ENCODE assay signal across 11 cellular contexts in the genomic region with DNA sequence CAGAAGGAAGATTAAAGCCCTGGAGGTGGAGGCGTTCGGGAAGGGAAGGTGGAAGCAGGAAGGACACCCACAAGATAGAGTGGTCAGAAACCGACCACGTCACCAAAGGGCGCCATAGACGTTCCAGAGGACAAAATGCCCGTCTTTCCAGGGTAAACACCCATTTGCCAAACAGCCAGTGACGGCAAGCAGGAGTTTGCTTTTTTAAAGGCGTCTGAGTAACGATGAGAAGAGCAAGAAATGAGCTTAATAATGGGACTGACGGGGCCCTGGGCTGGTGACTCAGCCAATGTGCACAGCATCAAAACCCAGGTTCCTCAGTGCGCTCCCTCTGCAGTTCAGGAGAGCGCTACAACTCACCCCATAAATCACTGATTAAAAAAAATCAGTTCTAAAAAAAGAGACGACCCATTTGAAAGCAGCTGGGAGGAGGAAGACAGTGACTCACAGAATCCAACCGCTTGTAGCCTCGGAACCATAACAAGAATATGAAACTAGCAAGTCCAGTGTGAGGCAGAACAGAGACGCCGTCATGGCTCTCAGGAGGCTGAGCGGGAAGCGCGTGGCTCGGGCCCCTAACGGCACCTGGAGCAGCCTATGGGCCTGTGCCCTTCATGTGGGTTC.
DNase-seq lines count a peak whose midpoint lies in the region; ATAC-seq and TF ChIP-seq lines count a peak whose summit lies in the region.
"Had no signal": no experiment of that assay in that cellular context is flagged by ENCODE, and none has a peak within 500 bp of the region (broad histone marks: within the 10 kb centered on the region; RNA-seq: fewer than 3 reads in every experiment).

No MANE protein-coding gene starts in this region.

- peaks cover 43% of the 10 kb centered on the region for H3K4me1 ChIP-seq in rectal smooth muscle tissue (ENCODE audit: control insufficient read depth, insufficient read depth, low read length)

- H3K27me3 ChIP-seq in rectal smooth muscle tissue (ENCODE audit: control insufficient read depth, insufficient read depth, low read length), result no peaks in the 10 kb centered on the region

- peak overlapping the region; percentile 89 for H3K27ac ChIP-seq in rectal smooth muscle tissue (ENCODE audit: low read depth, low read length)

- no peak overlapping the region for H3K9ac ChIP-seq in rectal smooth muscle tissue (ENCODE audit: low read length)

- H3K36me3 ChIP-seq in rectal smooth muscle tissue (ENCODE audit: control insufficient read depth, insufficient read depth, low read length), result no peaks in the 10 kb centered on the region

- ATAC-seq in GM19324 (IDR thresholded peaks at IDR 0.05; ENCODE audit: low FRiP score, unreplicated experiment), result no peak
- ATAC-seq in HG03342 (IDR thresholded peaks at IDR 0.05; ENCODE audit: unreplicated experiment), result no peak
- no peak for ATAC-seq in GM18502 (IDR thresholded peaks at IDR 0.05; ENCODE audit: poor library complexity, unreplicated experiment)
- ATAC-seq: natural killer cell treated with Interleukin-12 subunit alpha and Interleukin-12 subunit beta and Interleukin-15 and Interleukin-18, amount 100 ng/mL, for 72 hours had no signal

- TF ChIP-seq CTCF in fibroblast of mammary gland (conservative IDR thresholded peaks at IDR 0.05; ENCODE audit: control insufficient read depth, insufficient read depth, low read depth, low read length), result peak; percentile 21

- peak; percentile 60 for DNase-seq in COLO668 (lab: John Stamatoyannopoulos, UW; ENCODE audit: unreplicated experiment)
- peak; percentile 32 for DNase-seq in RPMI8226
- peak; percentile 98 for DNase-seq in fibroblast of mammary gland (ENCODE audit: low read depth)
- no peak for DNase-seq in NCI-H526 treated with DMSO at 0.1 percent for 48 hours (lab: John Stamatoyannopoulos, UW)
- DNase-seq: activated CD4-positive, CD25-positive, alpha-beta regulatory T cell treated with anti-CD3 and anti-CD28 coated beads, Interleukin-2, amount 50 U/mL, for 72 hours; NCI-H2029 had no signal

- H3K4me3 ChIP-seq in fibroblast of mammary gland (ENCODE audit: control insufficient read depth, low read depth, low read length), result peak overlapping the region; percentile 61
- H3K4me3 ChIP-seq in rectal smooth muscle tissue (ENCODE audit: low read length), result peak overlapping the region; percentile 38
